2 cellular contexts compared by ENCODE assay signal in the genomic region with DNA sequence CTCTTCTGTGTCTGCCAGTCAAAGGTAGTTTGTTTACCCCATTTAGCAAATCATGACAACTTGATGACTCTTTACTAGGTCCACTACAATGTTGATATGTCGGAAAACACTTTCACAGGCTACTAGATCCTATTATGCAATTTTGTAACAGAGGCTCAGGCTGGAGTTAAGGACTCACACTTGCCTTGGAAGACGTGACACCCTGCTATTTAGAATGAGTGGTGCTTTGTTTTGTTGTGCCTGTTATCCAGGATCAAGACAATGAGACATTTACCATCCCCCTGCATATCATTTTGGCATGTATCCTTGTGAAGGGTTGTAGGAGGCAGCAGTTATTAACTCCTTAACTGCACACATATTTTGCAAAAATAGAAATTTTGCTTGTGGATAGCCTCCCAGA.
TF ChIP-seq lines count a peak whose summit lies in the region.

No MANE protein-coding gene starts in this region.

TF ChIP-seq in A549, 52 proteins besides CTCF, POLR2A, EP300 and RAD21 (continued from another document):
- no peak for TF ChIP-seq JUNB (IDR thresholded peaks at IDR 0.05)
- TF ChIP-seq HOXB13 (CRISPR knock-in tag; IDR thresholded peaks at IDR 0.05; ENCODE audit: low read depth) = no peak
- TF ChIP-seq HEYL (CRISPR knock-in tag; IDR thresholded peaks at IDR 0.05) = no peak
- no peak for TF ChIP-seq SMC3 (IDR thresholded peaks at IDR 0.05)
- no peak for TF ChIP-seq USF2 (IDR thresholded peaks at IDR 0.05)
- no peak for TF ChIP-seq EHF (CRISPR knock-in tag; IDR thresholded peaks at IDR 0.05)

TF ChIP-seq in neural cell, 6 proteins besides CTCF, POLR2A, EP300 and RAD21:
- TF ChIP-seq, protein P1, sequence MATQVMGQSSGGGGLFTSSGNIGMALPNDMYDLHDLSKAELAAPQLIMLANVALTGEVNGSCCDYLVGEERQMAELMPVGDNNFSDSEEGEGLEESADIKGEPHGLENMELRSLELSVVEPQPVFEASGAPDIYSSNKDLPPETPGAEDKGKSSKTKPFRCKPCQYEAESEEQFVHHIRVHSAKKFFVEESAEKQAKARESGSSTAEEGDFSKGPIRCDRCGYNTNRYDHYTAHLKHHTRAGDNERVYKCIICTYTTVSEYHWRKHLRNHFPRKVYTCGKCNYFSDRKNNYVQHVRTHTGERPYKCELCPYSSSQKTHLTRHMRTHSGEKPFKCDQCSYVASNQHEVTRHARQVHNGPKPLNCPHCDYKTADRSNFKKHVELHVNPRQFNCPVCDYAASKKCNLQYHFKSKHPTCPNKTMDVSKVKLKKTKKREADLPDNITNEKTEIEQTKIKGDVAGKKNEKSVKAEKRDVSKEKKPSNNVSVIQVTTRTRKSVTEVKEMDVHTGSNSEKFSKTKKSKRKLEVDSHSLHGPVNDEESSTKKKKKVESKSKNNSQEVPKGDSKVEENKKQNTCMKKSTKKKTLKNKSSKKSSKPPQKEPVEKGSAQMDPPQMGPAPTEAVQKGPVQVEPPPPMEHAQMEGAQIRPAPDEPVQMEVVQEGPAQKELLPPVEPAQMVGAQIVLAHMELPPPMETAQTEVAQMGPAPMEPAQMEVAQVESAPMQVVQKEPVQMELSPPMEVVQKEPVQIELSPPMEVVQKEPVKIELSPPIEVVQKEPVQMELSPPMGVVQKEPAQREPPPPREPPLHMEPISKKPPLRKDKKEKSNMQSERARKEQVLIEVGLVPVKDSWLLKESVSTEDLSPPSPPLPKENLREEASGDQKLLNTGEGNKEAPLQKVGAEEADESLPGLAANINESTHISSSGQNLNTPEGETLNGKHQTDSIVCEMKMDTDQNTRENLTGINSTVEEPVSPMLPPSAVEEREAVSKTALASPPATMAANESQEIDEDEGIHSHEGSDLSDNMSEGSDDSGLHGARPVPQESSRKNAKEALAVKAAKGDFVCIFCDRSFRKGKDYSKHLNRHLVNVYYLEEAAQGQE (IDR thresholded peaks at IDR 0.05; ENCODE audit: borderline replicate concordance) = no peak
- peak; percentile 48 for TF ChIP-seq POLR2AphosphoS5 (IDR thresholded peaks at IDR 0.05)
